Comparison of ENCODE assay signal across 1 cellular context in the genomic region with DNA sequence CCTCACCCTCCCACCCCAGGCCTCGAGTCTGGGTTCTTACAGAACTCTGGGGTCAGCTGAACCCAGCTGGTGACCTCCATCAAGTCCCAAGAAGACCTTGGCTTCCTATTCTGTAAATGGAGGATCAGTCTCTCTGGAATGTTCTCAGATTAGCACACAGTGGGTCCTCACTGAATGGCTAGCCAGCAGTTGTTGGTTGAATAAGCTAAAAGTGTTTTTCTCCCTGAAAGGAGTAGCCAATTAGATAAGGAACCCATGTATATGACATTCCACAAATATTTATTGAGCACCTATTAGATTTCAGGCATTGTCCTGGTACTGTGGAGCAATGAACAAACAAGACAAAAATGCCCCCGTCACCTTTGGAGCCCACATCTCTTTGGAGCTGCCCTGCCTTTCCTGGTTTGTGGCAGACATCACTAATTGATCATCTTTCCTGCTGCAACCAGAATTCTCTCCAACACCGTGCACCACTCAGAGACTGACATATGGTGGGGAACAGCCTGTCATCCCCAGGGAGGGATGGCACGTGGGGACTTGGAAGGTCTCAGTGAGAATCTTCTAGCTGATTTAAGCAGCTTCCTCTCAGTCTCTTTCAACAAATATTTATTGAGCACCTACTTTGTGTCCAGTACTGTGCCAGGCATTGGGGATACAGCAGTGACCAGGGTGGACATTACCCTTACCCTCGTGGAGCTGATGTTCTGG.
A peak's percentile ranks its signal among the peaks of the same experiment; 100 is the strongest.
TF ChIP-seq lines count a peak whose summit lies in the region.

No MANE protein-coding gene starts in this region.

TF ChIP-seq in HepG2, 621 proteins besides CTCF, POLR2A, EP300 and RAD21 (continued from another document and continues in another):
- TF ChIP-seq, protein P1, sequence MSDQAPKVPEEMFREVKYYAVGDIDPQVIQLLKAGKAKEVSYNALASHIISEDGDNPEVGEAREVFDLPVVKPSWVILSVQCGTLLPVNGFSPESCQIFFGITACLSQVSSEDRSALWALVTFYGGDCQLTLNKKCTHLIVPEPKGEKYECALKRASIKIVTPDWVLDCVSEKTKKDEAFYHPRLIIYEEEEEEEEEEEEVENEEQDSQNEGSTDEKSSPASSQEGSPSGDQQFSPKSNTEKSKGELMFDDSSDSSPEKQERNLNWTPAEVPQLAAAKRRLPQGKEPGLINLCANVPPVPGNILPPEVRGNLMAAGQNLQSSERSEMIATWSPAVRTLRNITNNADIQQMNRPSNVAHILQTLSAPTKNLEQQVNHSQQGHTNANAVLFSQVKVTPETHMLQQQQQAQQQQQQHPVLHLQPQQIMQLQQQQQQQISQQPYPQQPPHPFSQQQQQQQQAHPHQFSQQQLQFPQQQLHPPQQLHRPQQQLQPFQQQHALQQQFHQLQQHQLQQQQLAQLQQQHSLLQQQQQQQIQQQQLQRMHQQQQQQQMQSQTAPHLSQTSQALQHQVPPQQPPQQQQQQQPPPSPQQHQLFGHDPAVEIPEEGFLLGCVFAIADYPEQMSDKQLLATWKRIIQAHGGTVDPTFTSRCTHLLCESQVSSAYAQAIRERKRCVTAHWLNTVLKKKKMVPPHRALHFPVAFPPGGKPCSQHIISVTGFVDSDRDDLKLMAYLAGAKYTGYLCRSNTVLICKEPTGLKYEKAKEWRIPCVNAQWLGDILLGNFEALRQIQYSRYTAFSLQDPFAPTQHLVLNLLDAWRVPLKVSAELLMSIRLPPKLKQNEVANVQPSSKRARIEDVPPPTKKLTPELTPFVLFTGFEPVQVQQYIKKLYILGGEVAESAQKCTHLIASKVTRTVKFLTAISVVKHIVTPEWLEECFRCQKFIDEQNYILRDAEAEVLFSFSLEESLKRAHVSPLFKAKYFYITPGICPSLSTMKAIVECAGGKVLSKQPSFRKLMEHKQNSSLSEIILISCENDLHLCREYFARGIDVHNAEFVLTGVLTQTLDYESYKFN (CRISPR knock-in tag; conservative IDR thresholded peaks at IDR 0.05), result peak; percentile 28; the same call in 1 of the 2 replicates
- TF ChIP-seq ZBTB7B (CRISPR knock-in tag; IDR thresholded peaks at IDR 0.05), result 0 out of 2 replicates have a peak, but pooled peaks have one; percentile 27
- TF ChIP-seq SRF (IDR thresholded peaks at IDR 0.05; ENCODE audit: low read depth, low read length), result peak; percentile 66; the same call in 1 of the 2 replicates
- TF ChIP-seq, protein P2, sequence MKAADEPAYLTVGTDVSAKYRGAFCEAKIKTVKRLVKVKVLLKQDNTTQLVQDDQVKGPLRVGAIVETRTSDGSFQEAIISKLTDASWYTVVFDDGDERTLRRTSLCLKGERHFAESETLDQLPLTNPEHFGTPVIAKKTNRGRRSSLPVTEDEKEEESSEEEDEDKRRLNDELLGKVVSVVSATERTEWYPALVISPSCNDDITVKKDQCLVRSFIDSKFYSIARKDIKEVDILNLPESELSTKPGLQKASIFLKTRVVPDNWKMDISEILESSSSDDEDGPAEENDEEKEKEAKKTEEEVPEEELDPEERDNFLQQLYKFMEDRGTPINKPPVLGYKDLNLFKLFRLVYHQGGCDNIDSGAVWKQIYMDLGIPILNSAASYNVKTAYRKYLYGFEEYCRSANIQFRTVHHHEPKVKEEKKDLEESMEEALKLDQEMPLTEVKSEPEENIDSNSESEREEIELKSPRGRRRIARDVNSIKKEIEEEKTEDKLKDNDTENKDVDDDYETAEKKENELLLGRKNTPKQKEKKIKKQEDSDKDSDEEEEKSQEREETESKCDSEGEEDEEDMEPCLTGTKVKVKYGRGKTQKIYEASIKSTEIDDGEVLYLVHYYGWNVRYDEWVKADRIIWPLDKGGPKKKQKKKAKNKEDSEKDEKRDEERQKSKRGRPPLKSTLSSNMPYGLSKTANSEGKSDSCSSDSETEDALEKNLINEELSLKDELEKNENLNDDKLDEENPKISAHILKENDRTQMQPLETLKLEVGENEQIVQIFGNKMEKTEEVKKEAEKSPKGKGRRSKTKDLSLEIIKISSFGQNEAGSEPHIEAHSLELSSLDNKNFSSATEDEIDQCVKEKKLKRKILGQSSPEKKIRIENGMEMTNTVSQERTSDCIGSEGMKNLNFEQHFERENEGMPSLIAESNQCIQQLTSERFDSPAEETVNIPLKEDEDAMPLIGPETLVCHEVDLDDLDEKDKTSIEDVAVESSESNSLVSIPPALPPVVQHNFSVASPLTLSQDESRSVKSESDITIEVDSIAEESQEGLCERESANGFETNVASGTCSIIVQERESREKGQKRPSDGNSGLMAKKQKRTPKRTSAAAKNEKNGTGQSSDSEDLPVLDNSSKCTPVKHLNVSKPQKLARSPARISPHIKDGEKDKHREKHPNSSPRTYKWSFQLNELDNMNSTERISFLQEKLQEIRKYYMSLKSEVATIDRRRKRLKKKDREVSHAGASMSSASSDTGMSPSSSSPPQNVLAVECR (CRISPR knock-in tag; IDR thresholded peaks at IDR 0.05; ENCODE audit: borderline replicate concordance), result 0 out of 2 replicates have a peak, but pooled peaks have one; percentile 39
- TF ChIP-seq, protein P3, sequence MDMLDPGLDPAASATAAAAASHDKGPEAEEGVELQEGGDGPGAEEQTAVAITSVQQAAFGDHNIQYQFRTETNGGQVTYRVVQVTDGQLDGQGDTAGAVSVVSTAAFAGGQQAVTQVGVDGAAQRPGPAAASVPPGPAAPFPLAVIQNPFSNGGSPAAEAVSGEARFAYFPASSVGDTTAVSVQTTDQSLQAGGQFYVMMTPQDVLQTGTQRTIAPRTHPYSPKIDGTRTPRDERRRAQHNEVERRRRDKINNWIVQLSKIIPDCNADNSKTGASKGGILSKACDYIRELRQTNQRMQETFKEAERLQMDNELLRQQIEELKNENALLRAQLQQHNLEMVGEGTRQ (IDR thresholded peaks at IDR 0.05; ENCODE audit: low read depth, low read length), result no peak
- TF ChIP-seq, protein P3 (CRISPR knock-in tag; IDR thresholded peaks at IDR 0.05; ENCODE audit: borderline replicate concordance), result no peak
- no peak for TF ChIP-seq CBX5 (CRISPR knock-in tag; IDR thresholded peaks at IDR 0.05; ENCODE audit: borderline replicate concordance)
- TF ChIP-seq NFATC3 (CRISPR knock-in tag; IDR thresholded peaks at IDR 0.05), result peak; percentile 62; the same call in 1 of the 2 replicates
- TF ChIP-seq ZBTB3 (CRISPR knock-in tag; IDR thresholded peaks at IDR 0.05; ENCODE audit: borderline replicate concordance, low read depth), result no peak
- peak; percentile 77; the same call in 1 of the 2 replicates for TF ChIP-seq SOX13 (IDR thresholded peaks at IDR 0.05)
- TF ChIP-seq SOX13 (CRISPR knock-in tag; conservative IDR thresholded peaks at IDR 0.05 in 1 of 2, IDR thresholded peaks at IDR 0.05 in 1 of 2), result peak in 1 of 2 experiments; percentile 92; a peak in 2 of 4 replicates
- TF ChIP-seq ZFY (CRISPR knock-in tag; IDR thresholded peaks at IDR 0.05), result peak; percentile 40; the same call in 1 of the 2 replicates
- no peak for TF ChIP-seq GABPA (IDR thresholded peaks at IDR 0.05; ENCODE audit: low read depth, low read length)
- no peak for TF ChIP-seq GABPA (CRISPR knock-in tag; IDR thresholded peaks at IDR 0.05; ENCODE audit: low read depth)
- peak; percentile 67; the same call in 1 of the 2 replicates for TF ChIP-seq HMG20B (CRISPR knock-in tag; conservative IDR thresholded peaks at IDR 0.05)
- 0 out of 3 replicates have a peak, but pooled peaks have one; percentile 24 for TF ChIP-seq MXI1 (IDR thresholded peaks at IDR 0.05; ENCODE audit: borderline replicate concordance, low read depth, low read length)
- TF ChIP-seq ZNF354B (CRISPR knock-in tag; IDR thresholded peaks at IDR 0.05), result no peak
- TF ChIP-seq, protein P4, sequence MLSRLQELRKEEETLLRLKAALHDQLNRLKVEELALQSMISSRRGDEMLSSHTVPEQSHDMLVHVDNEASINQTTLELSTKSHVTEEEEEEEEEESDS (CRISPR knock-in tag; IDR thresholded peaks at IDR 0.05; ENCODE audit: borderline replicate concordance), result no peak
- TF ChIP-seq MYC (CRISPR knock-in tag; IDR thresholded peaks at IDR 0.05; ENCODE audit: borderline replicate concordance), result peak; percentile 59
- no peak for TF ChIP-seq ZNF333 (CRISPR knock-in tag; IDR thresholded peaks at IDR 0.05; ENCODE audit: borderline replicate concordance)
- TF ChIP-seq ZFP62 (CRISPR knock-in tag; IDR thresholded peaks at IDR 0.05), result no peak
- TF ChIP-seq TCF7 (IDR thresholded peaks at IDR 0.05; ENCODE audit: low read depth), result 0 out of 2 replicates have a peak, but pooled peaks have one; percentile 24
- no peak; the same call in 1 of the 2 replicates for TF ChIP-seq ZNF446 (CRISPR knock-in tag; IDR thresholded peaks at IDR 0.05)
- TF ChIP-seq YEATS4 (CRISPR knock-in tag; IDR thresholded peaks at IDR 0.05; ENCODE audit: borderline replicate concordance), result 0 out of 2 replicates have a peak, but pooled peaks have one; percentile 45
- peak; percentile 56; the same call in 1 of the 2 replicates for TF ChIP-seq CEBPG (CRISPR knock-in tag; IDR thresholded peaks at IDR 0.05)
- TF ChIP-seq HDAC1 (CRISPR knock-in tag; IDR thresholded peaks at IDR 0.05), result peak; percentile 70
- peak; percentile 55; the same call in 1 of the 2 replicates for TF ChIP-seq ZNF788 (CRISPR knock-in tag; IDR thresholded peaks at IDR 0.05; ENCODE audit: borderline replicate concordance)
- no peak for TF ChIP-seq ZNF550 (CRISPR knock-in tag; IDR thresholded peaks at IDR 0.05; ENCODE audit: borderline replicate concordance)
- 0 out of 2 replicates have a peak, but pooled peaks have one; percentile 51 for TF ChIP-seq ZNF773 (CRISPR knock-in tag; IDR thresholded peaks at IDR 0.05; ENCODE audit: borderline replicate concordance)
- no peak for TF ChIP-seq FOXP1 (IDR thresholded peaks at IDR 0.05)
- TF ChIP-seq FOXP1 (CRISPR knock-in tag; IDR thresholded peaks at IDR 0.05), result peak; percentile 30; the same call in 1 of the 2 replicates
- TF ChIP-seq, protein P5, sequence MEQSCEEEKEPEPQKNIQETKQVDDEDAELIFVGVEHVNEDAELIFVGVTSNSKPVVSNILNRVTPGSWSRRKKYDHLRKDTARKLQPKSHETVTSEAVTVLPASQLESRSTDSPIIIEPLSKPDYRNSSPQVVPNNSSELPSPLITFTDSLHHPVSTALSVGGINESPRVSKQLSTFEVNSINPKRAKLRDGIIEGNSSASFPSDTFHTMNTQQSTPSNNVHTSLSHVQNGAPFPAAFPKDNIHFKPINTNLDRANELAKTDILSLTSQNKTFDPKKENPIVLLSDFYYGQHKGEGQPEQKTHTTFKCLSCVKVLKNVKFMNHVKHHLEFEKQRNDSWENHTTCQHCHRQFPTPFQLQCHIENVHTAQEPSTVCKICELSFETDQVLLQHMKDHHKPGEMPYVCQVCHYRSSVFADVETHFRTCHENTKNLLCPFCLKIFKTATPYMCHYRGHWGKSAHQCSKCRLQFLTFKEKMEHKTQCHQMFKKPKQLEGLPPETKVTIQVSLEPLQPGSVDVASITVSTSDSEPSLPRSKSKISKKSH (CRISPR knock-in tag; IDR thresholded peaks at IDR 0.05; ENCODE audit: borderline replicate concordance), result no peak
- no peak for TF ChIP-seq ZNF549 (CRISPR knock-in tag; IDR thresholded peaks at IDR 0.05)
- no peak; the same call in 1 of the 2 replicates for TF ChIP-seq ZNF777 (CRISPR knock-in tag; IDR thresholded peaks at IDR 0.05)
- 0 out of 2 replicates have a peak, but pooled peaks have one; percentile 49 for TF ChIP-seq ZNF331 (CRISPR knock-in tag; IDR thresholded peaks at IDR 0.05)
- TF ChIP-seq, protein P6, sequence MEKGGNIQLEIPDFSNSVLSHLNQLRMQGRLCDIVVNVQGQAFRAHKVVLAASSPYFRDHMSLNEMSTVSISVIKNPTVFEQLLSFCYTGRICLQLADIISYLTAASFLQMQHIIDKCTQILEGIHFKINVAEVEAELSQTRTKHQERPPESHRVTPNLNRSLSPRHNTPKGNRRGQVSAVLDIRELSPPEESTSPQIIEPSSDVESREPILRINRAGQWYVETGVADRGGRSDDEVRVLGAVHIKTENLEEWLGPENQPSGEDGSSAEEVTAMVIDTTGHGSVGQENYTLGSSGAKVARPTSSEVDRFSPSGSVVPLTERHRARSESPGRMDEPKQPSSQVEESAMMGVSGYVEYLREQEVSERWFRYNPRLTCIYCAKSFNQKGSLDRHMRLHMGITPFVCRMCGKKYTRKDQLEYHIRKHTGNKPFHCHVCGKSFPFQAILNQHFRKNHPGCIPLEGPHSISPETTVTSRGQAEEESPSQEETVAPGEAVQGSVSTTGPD (CRISPR knock-in tag; IDR thresholded peaks at IDR 0.05), result peak; percentile 58; the same call in 1 of the 2 replicates
- TF ChIP-seq HHEX (CRISPR knock-in tag; IDR thresholded peaks at IDR 0.05), result no peak
- TF ChIP-seq, protein P7, sequence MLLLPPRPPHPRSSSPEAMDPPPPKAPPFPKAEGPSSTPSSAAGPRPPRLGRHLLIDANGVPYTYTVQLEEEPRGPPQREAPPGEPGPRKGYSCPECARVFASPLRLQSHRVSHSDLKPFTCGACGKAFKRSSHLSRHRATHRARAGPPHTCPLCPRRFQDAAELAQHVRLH (CRISPR knock-in tag; IDR thresholded peaks at IDR 0.05; ENCODE audit: borderline replicate concordance, low read depth), result peak; percentile 39; the same call in 1 of the 2 replicates
- TF ChIP-seq, protein P8, sequence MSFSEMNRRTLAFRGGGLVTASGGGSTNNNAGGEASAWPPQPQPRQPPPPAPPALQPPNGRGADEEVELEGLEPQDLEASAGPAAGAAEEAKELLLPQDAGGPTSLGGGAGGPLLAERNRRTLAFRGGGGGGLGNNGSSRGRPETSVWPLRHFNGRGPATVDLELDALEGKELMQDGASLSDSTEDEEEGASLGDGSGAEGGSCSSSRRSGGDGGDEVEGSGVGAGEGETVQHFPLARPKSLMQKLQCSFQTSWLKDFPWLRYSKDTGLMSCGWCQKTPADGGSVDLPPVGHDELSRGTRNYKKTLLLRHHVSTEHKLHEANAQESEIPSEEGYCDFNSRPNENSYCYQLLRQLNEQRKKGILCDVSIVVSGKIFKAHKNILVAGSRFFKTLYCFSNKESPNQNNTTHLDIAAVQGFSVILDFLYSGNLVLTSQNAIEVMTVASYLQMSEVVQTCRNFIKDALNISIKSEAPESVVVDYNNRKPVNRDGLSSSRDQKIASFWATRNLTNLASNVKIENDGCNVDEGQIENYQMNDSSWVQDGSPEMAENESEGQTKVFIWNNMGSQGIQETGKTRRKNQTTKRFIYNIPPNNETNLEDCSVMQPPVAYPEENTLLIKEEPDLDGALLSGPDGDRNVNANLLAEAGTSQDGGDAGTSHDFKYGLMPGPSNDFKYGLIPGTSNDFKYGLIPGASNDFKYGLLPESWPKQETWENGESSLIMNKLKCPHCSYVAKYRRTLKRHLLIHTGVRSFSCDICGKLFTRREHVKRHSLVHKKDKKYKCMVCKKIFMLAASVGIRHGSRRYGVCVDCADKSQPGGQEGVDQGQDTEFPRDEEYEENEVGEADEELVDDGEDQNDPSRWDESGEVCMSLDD (CRISPR knock-in tag; IDR thresholded peaks at IDR 0.05; ENCODE audit: borderline replicate concordance), result 0 out of 2 replicates have a peak, but pooled peaks have one; percentile 30
- TF ChIP-seq ZMYM4 (CRISPR knock-in tag; IDR thresholded peaks at IDR 0.05), result no peak
- TF ChIP-seq HDAC2 (CRISPR knock-in tag; IDR thresholded peaks at IDR 0.05), result peak; percentile 45; the same call in 1 of the 2 replicates
- TF ChIP-seq ZNF143 (CRISPR knock-in tag; IDR thresholded peaks at IDR 0.05), result 0 out of 2 replicates have a peak, but pooled peaks have one; percentile 31
